ENCODE assay signal across 16 cellular contexts in genomic region chr3:142150271-142150670, GRCh38. TPM values are rescaled to one million over a fixed set of nuclear protein-coding genes. Genes with fewer than 3 reads are reported as not detected.
A peak's percentile ranks its signal among the peaks of the same experiment; 100 is the strongest.
DNase-seq lines count a peak whose midpoint lies in the region; ATAC-seq and TF ChIP-seq lines count a peak whose summit lies in the region.
"Had no signal": no experiment of that assay in that cellular context is flagged by ENCODE, and none has a peak within 500 bp of the region (broad histone marks: within the 10 kb centered on the region; RNA-seq: fewer than 3 reads in every experiment).

No MANE protein-coding gene starts in this region.

- POLR2A ChIA-PET in CD8-positive, alpha-beta memory T cell (lab: Charles Lee) = no interaction called here

- peak overlapping the region; percentile 86 for H2AFZ ChIP-seq in ACC112 (ENCODE audit: low read length, unreplicated experiment)

- H3K36me3 Mint-ChIP-seq in CD8-positive, alpha-beta memory T cell = no peaks in the 10 kb centered on the region
- H3K36me3 Mint-ChIP-seq in activated naive CD8-positive, alpha-beta T cell treated with anti-CD3 and anti-CD28 coated beads, Interleukin-2, amount 50 U/mL, for 24 hours (ENCODE audit: low read depth) = no peaks in the 10 kb centered on the region
- no peaks in the 10 kb centered on the region for H3K36me3 Mint-ChIP-seq in nephron (ENCODE audit: low read depth)

- H3K27me3 ChIP-seq in ACC112 (ENCODE audit: insufficient read depth, low read length) = no peaks in the 10 kb centered on the region
- no peaks in the 10 kb centered on the region for H3K27me3 ChIP-seq in CD8-positive, alpha-beta memory T cell (ENCODE audit: insufficient read depth, low read length, poor library complexity, severe bottlenecking)
- H3K27me3 ChIP-seq: ovary, Peyer's patch, spleen had no signal

- H3K79me2 ChIP-seq in ACC112 (ENCODE audit: control insufficient read depth, insufficient read depth, low read length, unreplicated experiment) = peaks cover 21% of the 10 kb centered on the region

- no peaks in the 10 kb centered on the region for H3K9me3 Mint-ChIP-seq in CD8-positive, alpha-beta memory T cell
- no peaks in the 10 kb centered on the region for H3K9me3 Mint-ChIP-seq in activated naive CD8-positive, alpha-beta T cell treated with anti-CD3 and anti-CD28 coated beads, Interleukin-2, amount 50 U/mL, for 24 hours
- no peaks in the 10 kb centered on the region for H3K9me3 Mint-ChIP-seq in nephron

- H3K4me1 Mint-ChIP-seq in CD8-positive, alpha-beta memory T cell = peaks cover 23 to 30% (median 25%) of the 10 kb centered on the region in 3 donors
- peaks cover 21% of the 10 kb centered on the region for H3K4me1 Mint-ChIP-seq in activated naive CD8-positive, alpha-beta T cell treated with anti-CD3 and anti-CD28 coated beads, Interleukin-2, amount 50 U/mL, for 24 hours
- H3K4me1 Mint-ChIP-seq in nephron = peaks cover 22% of the 10 kb centered on the region

- H3K4me3 Mint-ChIP-seq in CD8-positive, alpha-beta memory T cell = peak overlapping the region; percentile 84 to 96 (median 89)
- peak overlapping the region; percentile 77 for H3K4me3 Mint-ChIP-seq in activated naive CD8-positive, alpha-beta T cell treated with anti-CD3 and anti-CD28 coated beads, Interleukin-2, amount 50 U/mL, for 24 hours
- H3K4me3 Mint-ChIP-seq in nephron = peak overlapping the region; percentile 92 to 99 (median 95)

- H3K27me3 Mint-ChIP-seq in CD8-positive, alpha-beta memory T cell = peaks cover 0 to 1% of the 10 kb centered on the region in 2 donors
- no peaks in the 10 kb centered on the region for H3K27me3 Mint-ChIP-seq in activated naive CD8-positive, alpha-beta T cell treated with anti-CD3 and anti-CD28 coated beads, Interleukin-2, amount 50 U/mL, for 24 hours
- peaks cover 3% of the 10 kb centered on the region for H3K27me3 Mint-ChIP-seq in nephron (ENCODE audit: low read depth)

- no peak overlapping the region for H3K4me3 ChIP-seq in ACC112 (ENCODE audit: low read depth, low read length)
- no peak overlapping the region for H3K4me3 ChIP-seq in CD8-positive, alpha-beta memory T cell (ENCODE audit: low read length)

- ATAC-seq in activated naive CD8-positive, alpha-beta T cell treated with anti-CD3 and anti-CD28 coated beads, Interleukin-2, amount 50 U/mL, for 24 hours = no peak

- no peak for DNase-seq in CD8-positive, alpha-beta memory T cell
- no peak for DNase-seq in activated naive CD8-positive, alpha-beta T cell treated with anti-CD3 and anti-CD28 coated beads, Interleukin-2, amount 50 U/mL, for 24 hours
- DNase-seq in NCI-H226 = no peak
- no peak for DNase-seq in SKM-1 treated with dmso at 0.1 percent for 144 hours (lab: John Stamatoyannopoulos, UW; ENCODE audit: unreplicated experiment)
- no peak for DNase-seq in NCI-H1417 treated with DMSO at 0.1 percent for 48 hours (lab: John Stamatoyannopoulos, UW)
- DNase-seq: activated CD4-positive, alpha-beta T cell treated with anti-CD3 and anti-CD28 coated beads, Interleukin-2, amount 50 U/mL, for 1 hour; foreskin fibroblast; KG1; lower lobe of right lung; NCI-H146; NCI-H510A treated with DMSO at 0.1 percent for 48 hours; spleen had no signal

- peak overlapping the region in 5 of 8 donors; percentile 61 to 90 (median 88) for H3K27ac Mint-ChIP-seq in CD8-positive, alpha-beta memory T cell
- H3K27ac Mint-ChIP-seq in activated naive CD8-positive, alpha-beta T cell treated with anti-CD3 and anti-CD28 coated beads, Interleukin-2, amount 50 U/mL, for 24 hours = no peak overlapping the region
- H3K27ac Mint-ChIP-seq in nephron = no peak overlapping the region

- no peaks in the 10 kb centered on the region for H3K9me3 ChIP-seq in CD8-positive, alpha-beta memory T cell (ENCODE audit: low read length)
- H3K9me3 ChIP-seq: lower lobe of right lung, ovary, Peyer's patch, spleen had no signal

- peaks cover 8% of the 10 kb centered on the region for H3K4me1 ChIP-seq in ACC112 (ENCODE audit: control insufficient read depth, insufficient read depth, low read length, unreplicated experiment)
- H3K4me1 ChIP-seq in CD8-positive, alpha-beta memory T cell (ENCODE audit: insufficient read depth, low read length) = peaks cover 15% of the 10 kb centered on the region

- H3K27ac ChIP-seq in ACC112 (ENCODE audit: low read depth, low read length) = no peak overlapping the region
- H3K27ac ChIP-seq in CD8-positive, alpha-beta memory T cell (ENCODE audit: low read depth, low read length) = no peak overlapping the region

- TF ChIP-seq CTCF in nephron (IDR thresholded peaks at IDR 0.05; ENCODE audit: unreplicated experiment in 3 of 3) = no peak

- CTCF ChIA-PET in CD8-positive, alpha-beta memory T cell (lab: Charles Lee) = no interaction called here

- H3K36me3 ChIP-seq in ACC112 (ENCODE audit: insufficient read depth, low read length) = no peaks in the 10 kb centered on the region
- H3K36me3 ChIP-seq in CD8-positive, alpha-beta memory T cell (ENCODE audit: insufficient read depth, low read length) = no peaks in the 10 kb centered on the region
- H3K36me3 ChIP-seq: lower lobe of right lung, ovary, Peyer's patch, spleen had no signal

RNA-seq across cellular contexts. Expression of gene TFDP2, which starts 0.9 kb away (rescaled TPM):
- 10 to 100 TPM; 22.6 to 31.0 TPM for total RNA-seq in CD8-positive, alpha-beta memory T cell
- 38.3 TPM for polyA plus RNA-seq in CD8-positive, alpha-beta memory T cell

Comparison
In these comparisons a context has a peak if more than half of its experiments do, and no peak if none do; other contexts are left out.
1. H3K27ac Mint-ChIP-seq: peak in CD8-positive, alpha-beta memory T cell (5 of 8); none in activated naive CD8-positive, alpha-beta T cell treated with anti-CD3 and anti-CD28 coated beads, Interleukin-2, amount 50 U/mL, for 24 hours (single experiment) and nephron (0 of 3).
2. Peak in every context shown above with its lines, with median percentiles within 50 percentile points of each other: H3K4me3 Mint-ChIP-seq.